ENCODE assay signal across 8 cellular contexts in the genomic region with DNA sequence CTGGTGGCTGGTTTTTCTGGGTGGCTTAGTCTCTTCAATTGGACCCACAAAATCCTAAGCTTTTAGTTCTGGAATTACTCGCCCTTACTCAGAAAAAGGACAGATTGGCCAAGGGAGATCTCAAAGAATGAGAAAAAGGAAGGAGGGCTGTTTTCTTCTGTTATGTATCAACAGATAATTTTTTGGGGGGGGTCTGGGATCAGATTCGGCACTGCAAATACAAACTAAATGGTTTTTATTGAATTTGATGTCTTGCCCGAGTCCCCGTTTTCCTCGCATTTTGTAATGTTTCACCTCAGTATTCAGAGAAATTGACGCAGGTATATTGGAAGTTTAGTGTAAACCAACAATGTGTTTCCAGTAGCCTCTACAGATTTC. TPM values are rescaled to one million over a fixed set of nuclear protein-coding genes. Genes with fewer than 3 reads are reported as not detected.
A peak's percentile ranks its signal among the peaks of the same experiment; 100 is the strongest.
DNase-seq lines count a peak whose midpoint lies in the region; ATAC-seq and TF ChIP-seq lines count a peak whose summit lies in the region.

No MANE protein-coding gene starts in this region.

- H2AFZ ChIP-seq in mesenchymal stem cell (ENCODE audit: low read depth, low read length) = peak overlapping the region; percentile 48

- TF ChIP-seq CTCF in heart left ventricle (IDR thresholded peaks at IDR 0.05) (no peak), body of pancreas (IDR thresholded peaks at IDR 0.05) (no peak), uterus (IDR thresholded peaks at IDR 0.05) (no peak)

- H3K4me2 ChIP-seq in mesenchymal stem cell (ENCODE audit: low read length, poor library complexity, severe bottlenecking) = peak overlapping the region; percentile 70

- no peak overlapping the region for H2BK5ac ChIP-seq in mesenchymal stem cell (ENCODE audit: low read depth, low read length, poor library complexity, severe bottlenecking)

- H3K18ac ChIP-seq in mesenchymal stem cell (ENCODE audit: low read depth in 1 of 2, low read length in 2 of 2) = no peak overlapping the region

- ATAC-seq in heart left ventricle (no peak), Right ventricle myocardium inferior (no peak), body of pancreas (no peak)

- no peak for DNase-seq in heart left ventricle
- DNase-seq in Right ventricle myocardium inferior (ENCODE audit: missing footprints) = no peak
- DNase-seq in body of pancreas = no peak
- DNase-seq in mesenchymal stem cell = no peak
- DNase-seq in uterus = no peak
- DNase-seq in kidney tubule cell (ENCODE audit: low spot score) = no peak
- no peak for DNase-seq in EL
- no peak for DNase-seq in NCI-H2227 (lab: John Stamatoyannopoulos, UW; ENCODE audit: unreplicated experiment)

- intact Hi-C loops in heart left ventricle (cut with DNase I) (loop anchor here in 2 of 10 donors (5.0 to 10.0 kb wide), 2 partner anchors 79 to 114 kb away; partner anchors contain the start of genes SLC30A6 (in 2 of the 2) and BIRC6 (in 1 of the 2)), Right ventricle myocardium inferior (cut with DNase I) (loop anchor here (10.0 kb wide), 1 partner anchor 114 kb away; the partner anchor contains the start of gene SLC30A6), body of pancreas (cut with DNase I) (no loop called here), uterus (cut with DNase I; ENCODE audit: low total_unique reads) (no loop called here)

- H4K91ac ChIP-seq in mesenchymal stem cell (ENCODE audit: low read length) = no peak overlapping the region

- no peaks in the 10 kb centered on the region for H3K9me3 ChIP-seq in heart left ventricle
- H3K9me3 ChIP-seq in body of pancreas = no peaks in the 10 kb centered on the region
- no peaks in the 10 kb centered on the region for H3K9me3 ChIP-seq in mesenchymal stem cell (ENCODE audit: control insufficient read depth, low read length)
- no peaks in the 10 kb centered on the region for H3K9me3 ChIP-seq in uterus

- no peak overlapping the region for H3K14ac ChIP-seq in mesenchymal stem cell (ENCODE audit: low read length in 2 of 2)

- H2BK12ac ChIP-seq in mesenchymal stem cell (ENCODE audit: low read length in 2 of 2) = no peak overlapping the region

- peaks cover 0 to 44% (median 29%) of the 10 kb centered on the region in 12 donors for H3K4me1 ChIP-seq in heart left ventricle
- peaks cover 30% of the 10 kb centered on the region for H3K4me1 ChIP-seq in body of pancreas
- no peaks in the 10 kb centered on the region for H3K4me1 ChIP-seq in mesenchymal stem cell (ENCODE audit: control insufficient read depth, insufficient read depth, low read depth, low read length)
- H3K4me1 ChIP-seq in uterus = peaks cover 0 to 8% of the 10 kb centered on the region in 2 donors

- H3K36me3 ChIP-seq in heart left ventricle (peaks cover 0 to 28% (median 24%) of the 10 kb centered on the region in 9 donors), body of pancreas (replicated peaks in 1 of 2; ENCODE audit: insufficient read depth in 1 of 2, low read depth in 2 of 2) (peaks cover 0 to 2% of the 10 kb centered on the region in 2 donors), mesenchymal stem cell (ENCODE audit: control insufficient read depth in 1 of 2, insufficient read depth in 2 of 2, low read depth in 1 of 2, low read length in 2 of 2) (peaks cover 12 to 21% of the 10 kb centered on the region in 2 experiments), uterus (no peaks in the 10 kb centered on the region)

- H3K27me3 ChIP-seq in heart left ventricle (no peaks in the 10 kb centered on the region), body of pancreas (no peaks in the 10 kb centered on the region), mesenchymal stem cell (ENCODE audit: control insufficient read depth in 1 of 2, insufficient read depth in 1 of 2, low read length in 2 of 2) (no peaks in the 10 kb centered on the region), uterus (no peaks in the 10 kb centered on the region)

- H3K9ac ChIP-seq in mesenchymal stem cell (ENCODE audit: low read length) = peak overlapping the region; percentile 99

- no peak overlapping the region for H2BK120ac ChIP-seq in mesenchymal stem cell (ENCODE audit: low read depth, low read length)

- H3K79me1 ChIP-seq in mesenchymal stem cell (replicated peaks; ENCODE audit: low read length, poor library complexity, severe bottlenecking) = peaks cover 1% of the 10 kb centered on the region

- TF ChIP-seq POLR2A in heart left ventricle (IDR thresholded peaks at IDR 0.05) = no peak
- TF ChIP-seq POLR2A in body of pancreas (IDR thresholded peaks at IDR 0.05) = no peak
- TF ChIP-seq POLR2A in uterus (IDR thresholded peaks at IDR 0.05) = no peak

- H4K8ac ChIP-seq in mesenchymal stem cell (ENCODE audit: low read length) = no peak overlapping the region

- WGBS in heart left ventricle, 4 donors = 11 to 15% (median 14%) methylated on average over 6 of the region's 6 CpGs
- WGBS in body of pancreas, 2 donors = 3 to 9% methylated on average over 6 of the region's 6 CpGs
- WGBS in mesenchymal stem cell = 67% methylated on average over 6 of the region's 6 CpGs

- no peak overlapping the region for H2BK15ac ChIP-seq in mesenchymal stem cell (ENCODE audit: low read depth, poor library complexity, severe bottlenecking)

- no peak overlapping the region for H2AK5ac ChIP-seq in mesenchymal stem cell (ENCODE audit: low read length, severe bottlenecking)

- H3K4me3 ChIP-seq in heart left ventricle = peak overlapping the region; percentile 57 to 100 (median 84)
- H3K4me3 ChIP-seq in body of pancreas = peak overlapping the region; percentile 92 to 96
- peak overlapping the region; percentile 100 for H3K4me3 ChIP-seq in mesenchymal stem cell (ENCODE audit: insufficient read depth in 1 of 2, low read depth in 1 of 2, low read length in 2 of 2)
- peak overlapping the region; percentile 87 to 91 for H3K4me3 ChIP-seq in uterus

- peak overlapping the region in 11 of 12 donors; percentile 66 to 97 (median 90) for H3K27ac ChIP-seq in heart left ventricle
- H3K27ac ChIP-seq in body of pancreas = peak overlapping the region in 3 of 4 donors; percentile 77 to 91 (median 89)
- no peak overlapping the region for H3K27ac ChIP-seq in mesenchymal stem cell (ENCODE audit: low read length, poor library complexity, severe bottlenecking)
- peak overlapping the region; percentile 82 to 85 for H3K27ac ChIP-seq in uterus

- peak overlapping the region in 1 of 2 experiments; percentile 90 for H3K4ac ChIP-seq in mesenchymal stem cell (ENCODE audit: low read depth in 1 of 2, low read length in 2 of 2)

- H3K23ac ChIP-seq in mesenchymal stem cell (ENCODE audit: low read length in 2 of 2) = peak overlapping the region in 1 of 2 experiments; percentile 99

RNA-seq across cellular contexts. Expression of gene YIPF4, which starts 0.8 kb away (rescaled TPM):
- total RNA-seq in heart left ventricle (10 to 100 TPM; 14.9 to 79.3 (median 64.4) TPM), Right ventricle myocardium inferior (77.2 TPM), body of pancreas (10 to 100 TPM; 13.5 to 24.7 TPM), uterus (10 to 100 TPM in 3 of 4 donors, 1 to 10 TPM in 1; 5.9 to 75.9 (median 26.4) TPM)
- 10 to 100 TPM; 22.7 to 32.3 TPM for polyA plus RNA-seq in heart left ventricle
- polyA plus RNA-seq in mesenchymal stem cell (2013, experiment 1 of 2) = 12.6 TPM
- 13.0 TPM for polyA plus RNA-seq in mesenchymal stem cell (2013, experiment 2 of 2)

RNA-seq across cellular contexts. Expression of gene NLRC4, which starts 13.8 kb away (rescaled TPM):
- total RNA-seq in heart left ventricle = 1 to 10 TPM in 4 of 9 donors, under 1 TPM in 5; 0.19 to 4.8 (median 0.67) TPM
- under 1 TPM; 0.19 to 0.44 TPM for polyA plus RNA-seq in heart left ventricle
- total RNA-seq in Right ventricle myocardium inferior = 1.4 TPM
- total RNA-seq in body of pancreas = under 1 TPM in 1 of 2 donors, not detected in 1; 0.26 TPM
- polyA plus RNA-seq in mesenchymal stem cell (2013, experiment 1 of 2) = not detected
- polyA plus RNA-seq in mesenchymal stem cell (2013, experiment 2 of 2) = 0.03 TPM
- total RNA-seq in uterus = 1 to 10 TPM in 1 of 4 donors, under 1 TPM in 3; 0.26 to 1.5 (median 0.75) TPM
